ENCODE assay signal across 19 cellular contexts in genomic region chr3:46714728-46715506, GRCh38. TPM values are rescaled to one million over a fixed set of nuclear protein-coding genes. Genes with fewer than 3 reads are reported as not detected.
"Had no signal": no experiment of that assay in that cellular context is flagged by ENCODE, and none has a peak within 500 bp of the region (broad histone marks: within the 10 kb centered on the region; RNA-seq: fewer than 3 reads in every experiment).

No MANE protein-coding gene starts in this region.

- H3K4me3 ChIP-seq: adrenal gland, dorsolateral prefrontal cortex, left lung, right lobe of liver, spleen, tibial artery, vagina had no signal

- H3K27me3 ChIP-seq: right lobe of liver, vagina had no signal

- H3K27ac Mint-ChIP-seq: activated CD4-positive, alpha-beta T cell treated with anti-CD3 and anti-CD28 coated beads, Interleukin-2, amount 10 ng/mL, durations not matched to agents 7 days and 5 days; activated T-helper 2 cell treated with anti-CD3 and anti-CD28 coated beads, Interferon-gamma antibody, Interleukin-2, Interleukin-4, amounts not matched to agents 10 μg/mL and 5 μg/mL and 100 μg/mL, durations not matched to agents 14 hours and 24 hours and 36 hours; natural killer cell; stimulated activated naive B cell treated with anti-CD40 and anti-IgM and Interleukin-4, amounts not matched to agents 10 μg/mL and 1 μg/mL and 100 μg/mL, for 72 hours; WTC11 had no signal

- H3K27ac ChIP-seq: adrenal gland, dorsolateral prefrontal cortex, left lung, right lobe of liver, spleen, tibial artery, vagina had no signal

- H3K4me1 ChIP-seq: adrenal gland, left lung, right lobe of liver, vagina had no signal

- H3K36me3 Mint-ChIP-seq: natural killer cell; stimulated activated naive B cell treated with anti-CD40 and anti-IgM and Interleukin-4, amounts not matched to agents 10 μg/mL and 1 μg/mL and 100 μg/mL, for 72 hours; WTC11 had no signal

- DNase-seq: activated CD4-positive, alpha-beta T cell treated with anti-CD3 and anti-CD28 coated beads, Interleukin-2, amount 10 ng/mL, durations not matched to agents 7 days and 5 days; activated naive CD4-positive, alpha-beta T cell treated with anti-CD3 and anti-CD28 coated beads, Interleukin-2, amount 50 U/mL, for 16 hours; left lung; mammary epithelial cell; natural killer cell; nucleus accumbens; stimulated activated CD4-positive, alpha-beta T cell treated with anti-CD3 and anti-CD28 coated beads, Interleukin-1b, Interleukin-23, amount 100 ng/mL, for 48 hours had no signal

- H3K9me3 ChIP-seq: adrenal gland, left lung, right lobe of liver, spleen, tibial artery, vagina had no signal

- H3K9me3 Mint-ChIP-seq: activated CD4-positive, alpha-beta T cell treated with anti-CD3 and anti-CD28 coated beads, Interleukin-2, amount 10 ng/mL, durations not matched to agents 7 days and 5 days; activated T-helper 2 cell treated with anti-CD3 and anti-CD28 coated beads, Interferon-gamma antibody, Interleukin-2, Interleukin-4, amounts not matched to agents 10 μg/mL and 5 μg/mL and 100 μg/mL, durations not matched to agents 14 hours and 24 hours and 36 hours; natural killer cell; stimulated activated naive B cell treated with anti-CD40 and anti-IgM and Interleukin-4, amounts not matched to agents 10 μg/mL and 1 μg/mL and 100 μg/mL, for 72 hours; WTC11 had no signal

- H3K36me3 ChIP-seq: adrenal gland, left lung, right lobe of liver, spleen, tibial artery, vagina had no signal

- ATAC-seq: natural killer cell, right lobe of liver, WTC11 had no signal

- H3K4me3 Mint-ChIP-seq: activated CD4-positive, alpha-beta T cell treated with anti-CD3 and anti-CD28 coated beads, Interleukin-2, amount 10 ng/mL, durations not matched to agents 7 days and 5 days; natural killer cell; stimulated activated naive B cell treated with anti-CD40 and anti-IgM and Interleukin-4, amounts not matched to agents 10 μg/mL and 1 μg/mL and 100 μg/mL, for 72 hours; WTC11 had no signal

- H3K4me1 Mint-ChIP-seq: activated CD4-positive, alpha-beta T cell treated with anti-CD3 and anti-CD28 coated beads, Interleukin-2, amount 10 ng/mL, durations not matched to agents 7 days and 5 days; WTC11 had no signal

RNA-seq across cellular contexts. Expression of gene PRSS50, which starts 2.8 kb away (rescaled TPM):
- total RNA-seq: activated CD4-positive, alpha-beta T cell treated with anti-CD3 and anti-CD28 coated beads, Interleukin-2, amount 10 ng/mL, durations not matched to agents 7 days and 5 days; activated T-helper 2 cell treated with anti-CD3 and anti-CD28 coated beads, Interferon-gamma antibody, Interleukin-2, Interleukin-4, amounts not matched to agents 10 μg/mL and 5 μg/mL and 100 μg/mL, durations not matched to agents 14 hours and 24 hours and 36 hours; esophagus mucosa; pulmonary artery endothelial cell; T-helper 2 cell treated with Interferon-gamma antibody and Interleukin-4, amounts not matched to agents 100 ng/mL and 5 ng/mL, for 36 hours; vagina had no signal

RNA-seq across cellular contexts. Expression of gene TMIE, which starts 13.7 kb away (rescaled TPM):
- total RNA-seq: activated T-helper 2 cell treated with anti-CD3 and anti-CD28 coated beads, Interferon-gamma antibody, Interleukin-2, Interleukin-4, amounts not matched to agents 10 μg/mL and 5 μg/mL and 100 μg/mL, durations not matched to agents 14 hours and 24 hours and 36 hours; natural killer cell; T-helper 2 cell treated with Interferon-gamma antibody and Interleukin-4, amounts not matched to agents 100 ng/mL and 5 ng/mL, for 36 hours had no signal
